17 cellular contexts compared by ENCODE assay signal in the genomic region with DNA sequence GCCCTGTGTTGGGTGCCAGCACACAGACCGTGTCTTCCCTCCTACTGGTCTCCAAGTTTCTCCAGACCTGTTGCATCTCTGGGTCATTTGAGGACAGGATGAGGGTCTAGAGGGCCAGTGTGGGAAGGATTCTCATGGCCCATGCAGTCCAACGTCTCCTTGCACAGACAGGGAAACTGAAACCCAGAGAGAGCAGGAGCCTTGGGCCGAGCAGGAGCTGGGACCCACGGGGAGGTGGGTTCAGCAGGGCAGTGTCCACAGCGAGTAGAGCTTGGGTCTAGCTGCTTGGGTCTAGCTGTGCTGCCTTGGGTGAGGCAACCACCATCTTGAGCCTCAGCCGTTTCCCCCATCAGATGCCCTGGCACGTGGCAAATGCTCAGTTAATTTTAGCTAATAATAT. TPM values are rescaled to one million over a fixed set of nuclear protein-coding genes. Genes with fewer than 3 reads are reported as not detected.
DNase-seq lines count a peak whose midpoint lies in the region; ATAC-seq and TF ChIP-seq lines count a peak whose summit lies in the region.
"Had no signal": no experiment of that assay in that cellular context is flagged by ENCODE, and none has a peak within 500 bp of the region (broad histone marks: within the 10 kb centered on the region; RNA-seq: fewer than 3 reads in every experiment).

No MANE protein-coding gene starts in this region.

- H3K4me1 ChIP-seq in right cardiac atrium (ENCODE audit: control insufficient read depth, insufficient read depth, low read length) (peaks cover 3% of the 10 kb centered on the region), hepatocyte (ENCODE audit: insufficient read depth) (peaks cover 24% of the 10 kb centered on the region), mesenchymal stem cell (ENCODE audit: control insufficient read depth, insufficient read depth, low read depth, low read length) (peaks cover 11% of the 10 kb centered on the region)

- no peak overlapping the region for H4K8ac ChIP-seq in mesenchymal stem cell (ENCODE audit: low read length)

- H4K91ac ChIP-seq in mesenchymal stem cell (ENCODE audit: low read length) = no peak overlapping the region

- no peaks in the 10 kb centered on the region for H4K20me1 ChIP-seq in hepatocyte (ENCODE audit: insufficient read depth, poor library complexity, severe bottlenecking)

- H3K4me2 ChIP-seq in hepatocyte = no peak overlapping the region
- no peak overlapping the region for H3K4me2 ChIP-seq in mesenchymal stem cell (ENCODE audit: low read length, poor library complexity, severe bottlenecking)
- H3K4me2 ChIP-seq: KMS-11 had no signal

- no peak for TF ChIP-seq CTCF in hepatocyte (IDR thresholded peaks at IDR 0.05; ENCODE audit: poor library complexity)

- H2BK15ac ChIP-seq in mesenchymal stem cell (ENCODE audit: low read depth, poor library complexity, severe bottlenecking) = no peak overlapping the region

- H2AK5ac ChIP-seq in mesenchymal stem cell (ENCODE audit: low read length, severe bottlenecking) = no peak overlapping the region

- no peaks in the 10 kb centered on the region for H3K79me2 ChIP-seq in hepatocyte

- no peak overlapping the region for H3K18ac ChIP-seq in mesenchymal stem cell (ENCODE audit: low read depth in 1 of 2, low read length in 2 of 2)

- ATAC-seq in right cardiac atrium = no peak
- ATAC-seq in Right ventricle myocardium inferior = no peak
- ATAC-seq in GM18519 (IDR thresholded peaks at IDR 0.05; ENCODE audit: low FRiP score, unreplicated experiment) = no peak

- H3K4ac ChIP-seq in mesenchymal stem cell (ENCODE audit: low read depth in 1 of 2, low read length in 2 of 2) = no peak overlapping the region

- H3K79me1 ChIP-seq in mesenchymal stem cell (replicated peaks; ENCODE audit: low read length, poor library complexity, severe bottlenecking) = no peaks in the 10 kb centered on the region

- intact Hi-C loops in right cardiac atrium (cut with DNase I) = no loop called here
- intact Hi-C loops in Right ventricle myocardium inferior (cut with DNase I) = no loop called here

- H3K36me3 ChIP-seq in hepatocyte (replicated peaks; ENCODE audit: insufficient read depth, low read depth) = no peaks in the 10 kb centered on the region
- peaks cover 0 to 5% of the 10 kb centered on the region in 2 experiments for H3K36me3 ChIP-seq in mesenchymal stem cell (ENCODE audit: control insufficient read depth in 1 of 2, insufficient read depth in 2 of 2, low read depth in 1 of 2, low read length in 2 of 2)

- H3K27me3 ChIP-seq in right cardiac atrium (ENCODE audit: control insufficient read depth, insufficient read depth) (no peaks in the 10 kb centered on the region), hepatocyte (no peaks in the 10 kb centered on the region), mesenchymal stem cell (ENCODE audit: control insufficient read depth in 1 of 2, insufficient read depth in 1 of 2, low read length in 2 of 2) (peaks cover 0 to 36% of the 10 kb centered on the region in 2 experiments)

- H2BK120ac ChIP-seq in mesenchymal stem cell (ENCODE audit: low read depth, low read length) = no peak overlapping the region

- H3K4me3 ChIP-seq in right cardiac atrium (ENCODE audit: low read length) (no peak overlapping the region), hepatocyte (no peak overlapping the region), skin epidermis (no peak overlapping the region), mesenchymal stem cell (ENCODE audit: insufficient read depth in 1 of 2, low read depth in 1 of 2, low read length in 2 of 2) (no peak overlapping the region)

- H2BK5ac ChIP-seq in mesenchymal stem cell (ENCODE audit: low read depth, low read length, poor library complexity, severe bottlenecking) = no peak overlapping the region

- H3K9ac ChIP-seq in mesenchymal stem cell (ENCODE audit: low read length) = no peak overlapping the region
- H3K9ac ChIP-seq: KMS-11 had no signal

- H3K14ac ChIP-seq in mesenchymal stem cell (ENCODE audit: low read length in 2 of 2) = no peak overlapping the region

- H3K9me3 ChIP-seq in right cardiac atrium (ENCODE audit: control insufficient read depth, low read length) (no peaks in the 10 kb centered on the region), hepatocyte (ENCODE audit: low read depth) (no peaks in the 10 kb centered on the region), mesenchymal stem cell (ENCODE audit: control insufficient read depth, low read length) (no peaks in the 10 kb centered on the region)
- H3K9me3 ChIP-seq: Caco-2 had no signal

- WGBS in right cardiac atrium = 84% methylated on average over 7 of the region's 7 CpGs
- 92% methylated on average over 7 of the region's 7 CpGs for WGBS in hepatocyte (ENCODE audit: low lambda C conversion rate, missing lambda C conversion rate)
- 90% methylated on average over 7 of the region's 7 CpGs for WGBS in mesenchymal stem cell

- H3K27ac ChIP-seq in right cardiac atrium (ENCODE audit: low read length) (no peak overlapping the region), hepatocyte (peak overlapping the region; percentile 92), skin epidermis (peak overlapping the region in 16 of 21 experiments; percentile 19 to 90 (median 74)), mesenchymal stem cell (ENCODE audit: low read length, poor library complexity, severe bottlenecking) (no peak overlapping the region)
- H3K27ac ChIP-seq: KMS-11 had no signal

- no peak overlapping the region for H3K23ac ChIP-seq in mesenchymal stem cell (ENCODE audit: low read length in 2 of 2)

- H3K9me2 ChIP-seq in hepatocyte (replicated peaks; ENCODE audit: insufficient read depth) = no peaks in the 10 kb centered on the region

- H2AFZ ChIP-seq in hepatocyte (no peak overlapping the region), mesenchymal stem cell (ENCODE audit: low read depth, low read length) (no peak overlapping the region)

- DNase-seq in right cardiac atrium (peak in 2 of 3 donors; percentile 25 to 42), Right ventricle myocardium inferior (ENCODE audit: missing footprints) (no peak), hepatocyte (ENCODE audit: low spot score) (no peak), mesenchymal stem cell (no peak), NCI-H524 (lab: John Stamatoyannopoulos, UW) (no peak)
- DNase-seq: Caco-2; CD4-positive, alpha-beta T cell; GF-D8; HFFc6; NCI-H1048; NCI-H1436; NCI-H1930; NCI-H226; NCI-H524 treated with DMSO at 0.1 percent for 48 hours had no signal

- H2BK12ac ChIP-seq in mesenchymal stem cell (ENCODE audit: low read length in 2 of 2) = no peak overlapping the region

RNA-seq across cellular contexts. Expression of gene HDAC11, which starts 32.3 kb away (rescaled TPM):
- total RNA-seq in right cardiac atrium (10 to 100 TPM; 35.2 to 43.2 (median 40.0) TPM), Right ventricle myocardium inferior (37.5 TPM), hepatocyte (8.1 and 8.4 TPM in 2 replicates)
- polyA plus RNA-seq in right cardiac atrium (51.3 TPM), hepatocyte (12.3 and 17.2 TPM in 2 replicates)
- polyA plus RNA-seq in mesenchymal stem cell (2013, experiment 1 of 2) = 7.0 TPM
- 9.6 TPM for polyA plus RNA-seq in mesenchymal stem cell (2013, experiment 2 of 2)

RNA-seq across cellular contexts. Expression of gene FBLN2, which starts 36.5 kb away (rescaled TPM):
- total RNA-seq in right cardiac atrium = 100 to 1,000 TPM; 165 to 323 (median 258) TPM
- polyA plus RNA-seq in right cardiac atrium = 124 TPM
- total RNA-seq in Right ventricle myocardium inferior = 81.1 TPM
- total RNA-seq in hepatocyte = 73.8 and 75.8 TPM in 2 replicates
- 76.2 and 85.6 TPM in 2 replicates for polyA plus RNA-seq in hepatocyte
- 39.0 TPM for polyA plus RNA-seq in mesenchymal stem cell (2013, experiment 1 of 2)
- polyA plus RNA-seq in mesenchymal stem cell (2013, experiment 2 of 2) = 37.8 TPM

Comparison
In these comparisons a context has a peak if more than half of its experiments do, and no peak if none do; other contexts are left out.
1. DNase-seq: peak in right cardiac atrium (2 of 3); none in Right ventricle myocardium inferior (single experiment), hepatocyte (single experiment), mesenchymal stem cell (single experiment) and NCI-H524 (0 of 2).
2. H3K27ac ChIP-seq: peak in hepatocyte (single experiment) and skin epidermis (16 of 21); none in right cardiac atrium (single experiment) and mesenchymal stem cell (single experiment).